In the genomic region with DNA sequence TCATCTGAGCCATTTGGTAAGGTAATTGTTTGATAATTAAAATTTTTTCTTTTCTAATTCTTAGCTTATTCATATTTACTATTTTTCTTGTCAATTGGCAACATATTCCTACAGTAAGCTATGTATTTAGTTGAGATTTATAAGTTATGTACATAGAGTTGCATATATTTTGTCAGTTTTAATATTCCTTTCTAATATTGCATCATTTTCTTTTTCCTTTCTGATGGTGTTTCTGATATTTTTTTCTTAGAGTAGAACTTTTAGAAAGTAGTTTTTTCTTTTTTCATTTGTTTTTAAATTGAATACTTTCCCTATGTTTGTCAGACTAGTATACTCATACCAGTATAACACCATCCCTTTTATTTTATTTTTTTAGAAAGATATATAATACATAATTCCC, we compare ENCODE assay signal across 23 cellular contexts.
"Had no signal": no experiment of that assay in that cellular context is flagged by ENCODE, and none has a peak within 500 bp of the region (broad histone marks: within the 10 kb centered on the region; RNA-seq: fewer than 3 reads in every experiment).

No MANE protein-coding gene starts in this region.

- FAIRE-seq: colon, endothelial cell of umbilical vein, keratinocyte had no signal

- H3K36me3 ChIP-seq: esophagus muscularis mucosa, gastrocnemius medialis, heart right ventricle, left lung, lower lobe of right lung had no signal

- ATAC-seq: foreskin keratinocyte; gastrocnemius medialis; heart right ventricle; left cardiac atrium; left lung; left ventricle myocardium superior; lower lobe of right lung; mucosa of descending colon; naive thymus-derived CD8-positive, alpha-beta T cell had no signal

- H3K27me3 ChIP-seq: dorsolateral prefrontal cortex, esophagus muscularis mucosa, foreskin keratinocyte, gastrocnemius medialis, heart right ventricle, left lung had no signal

- H3K4me1 ChIP-seq: esophagus muscularis mucosa, foreskin keratinocyte, gastrocnemius medialis, heart right ventricle, left lung, lower lobe of right lung had no signal

- H3K4me3 ChIP-seq: coronary artery, dorsolateral prefrontal cortex, esophagus muscularis mucosa, gastrocnemius medialis, heart right ventricle, left lung, lower lobe of right lung, mucosa of descending colon had no signal

- H3K9me3 ChIP-seq: esophagus muscularis mucosa, gastrocnemius medialis, heart right ventricle, left lung, lower lobe of right lung, mucosa of descending colon had no signal

- H3K27ac ChIP-seq: coronary artery, dorsolateral prefrontal cortex, esophagus muscularis mucosa, foreskin keratinocyte, gastrocnemius medialis, heart right ventricle, left lung, lower lobe of right lung had no signal

- DNase-seq: dermis blood vessel endothelial cell; dorsolateral prefrontal cortex; effector CD4-positive, alpha-beta T cell; effector memory CD4-positive, alpha-beta T cell; foreskin keratinocyte; gastrocnemius medialis; glutamatergic neuron; head of caudate nucleus; heart right ventricle; hippocampal formation; left cardiac atrium; left lung; left ventricle myocardium superior; lower lobe of right lung; mesenchymal stem cell; mucosa of descending colon; naive B cell; naive thymus-derived CD8-positive, alpha-beta T cell had no signal
